Comparison of ENCODE assay signal across 1 cellular context in the genomic region with DNA sequence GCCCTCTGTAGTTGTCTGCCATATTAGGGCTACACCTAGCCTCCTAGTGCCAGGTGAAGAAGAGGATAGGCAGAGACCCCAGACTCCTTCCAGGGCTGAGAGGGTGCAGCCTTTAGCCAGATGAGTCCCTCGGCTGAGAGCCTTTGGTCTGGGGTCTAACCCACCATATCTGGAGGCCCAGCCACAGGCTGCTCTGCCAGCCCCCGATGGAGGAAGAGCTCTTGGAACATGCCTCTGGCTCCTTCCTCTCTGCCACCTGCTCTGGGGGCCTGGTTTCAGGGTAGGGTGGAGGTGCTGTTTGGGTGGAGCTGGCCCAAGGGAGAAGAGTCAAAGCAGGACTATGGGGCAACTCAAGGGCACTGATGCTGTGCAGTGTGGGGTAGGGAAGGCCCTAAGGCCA.
TF ChIP-seq lines count a peak whose summit lies in the region.

No MANE protein-coding gene starts in this region.

TF ChIP-seq in GM23338, 12 proteins besides CTCF, POLR2A, EP300 and RAD21:
- TF ChIP-seq, protein P1, sequence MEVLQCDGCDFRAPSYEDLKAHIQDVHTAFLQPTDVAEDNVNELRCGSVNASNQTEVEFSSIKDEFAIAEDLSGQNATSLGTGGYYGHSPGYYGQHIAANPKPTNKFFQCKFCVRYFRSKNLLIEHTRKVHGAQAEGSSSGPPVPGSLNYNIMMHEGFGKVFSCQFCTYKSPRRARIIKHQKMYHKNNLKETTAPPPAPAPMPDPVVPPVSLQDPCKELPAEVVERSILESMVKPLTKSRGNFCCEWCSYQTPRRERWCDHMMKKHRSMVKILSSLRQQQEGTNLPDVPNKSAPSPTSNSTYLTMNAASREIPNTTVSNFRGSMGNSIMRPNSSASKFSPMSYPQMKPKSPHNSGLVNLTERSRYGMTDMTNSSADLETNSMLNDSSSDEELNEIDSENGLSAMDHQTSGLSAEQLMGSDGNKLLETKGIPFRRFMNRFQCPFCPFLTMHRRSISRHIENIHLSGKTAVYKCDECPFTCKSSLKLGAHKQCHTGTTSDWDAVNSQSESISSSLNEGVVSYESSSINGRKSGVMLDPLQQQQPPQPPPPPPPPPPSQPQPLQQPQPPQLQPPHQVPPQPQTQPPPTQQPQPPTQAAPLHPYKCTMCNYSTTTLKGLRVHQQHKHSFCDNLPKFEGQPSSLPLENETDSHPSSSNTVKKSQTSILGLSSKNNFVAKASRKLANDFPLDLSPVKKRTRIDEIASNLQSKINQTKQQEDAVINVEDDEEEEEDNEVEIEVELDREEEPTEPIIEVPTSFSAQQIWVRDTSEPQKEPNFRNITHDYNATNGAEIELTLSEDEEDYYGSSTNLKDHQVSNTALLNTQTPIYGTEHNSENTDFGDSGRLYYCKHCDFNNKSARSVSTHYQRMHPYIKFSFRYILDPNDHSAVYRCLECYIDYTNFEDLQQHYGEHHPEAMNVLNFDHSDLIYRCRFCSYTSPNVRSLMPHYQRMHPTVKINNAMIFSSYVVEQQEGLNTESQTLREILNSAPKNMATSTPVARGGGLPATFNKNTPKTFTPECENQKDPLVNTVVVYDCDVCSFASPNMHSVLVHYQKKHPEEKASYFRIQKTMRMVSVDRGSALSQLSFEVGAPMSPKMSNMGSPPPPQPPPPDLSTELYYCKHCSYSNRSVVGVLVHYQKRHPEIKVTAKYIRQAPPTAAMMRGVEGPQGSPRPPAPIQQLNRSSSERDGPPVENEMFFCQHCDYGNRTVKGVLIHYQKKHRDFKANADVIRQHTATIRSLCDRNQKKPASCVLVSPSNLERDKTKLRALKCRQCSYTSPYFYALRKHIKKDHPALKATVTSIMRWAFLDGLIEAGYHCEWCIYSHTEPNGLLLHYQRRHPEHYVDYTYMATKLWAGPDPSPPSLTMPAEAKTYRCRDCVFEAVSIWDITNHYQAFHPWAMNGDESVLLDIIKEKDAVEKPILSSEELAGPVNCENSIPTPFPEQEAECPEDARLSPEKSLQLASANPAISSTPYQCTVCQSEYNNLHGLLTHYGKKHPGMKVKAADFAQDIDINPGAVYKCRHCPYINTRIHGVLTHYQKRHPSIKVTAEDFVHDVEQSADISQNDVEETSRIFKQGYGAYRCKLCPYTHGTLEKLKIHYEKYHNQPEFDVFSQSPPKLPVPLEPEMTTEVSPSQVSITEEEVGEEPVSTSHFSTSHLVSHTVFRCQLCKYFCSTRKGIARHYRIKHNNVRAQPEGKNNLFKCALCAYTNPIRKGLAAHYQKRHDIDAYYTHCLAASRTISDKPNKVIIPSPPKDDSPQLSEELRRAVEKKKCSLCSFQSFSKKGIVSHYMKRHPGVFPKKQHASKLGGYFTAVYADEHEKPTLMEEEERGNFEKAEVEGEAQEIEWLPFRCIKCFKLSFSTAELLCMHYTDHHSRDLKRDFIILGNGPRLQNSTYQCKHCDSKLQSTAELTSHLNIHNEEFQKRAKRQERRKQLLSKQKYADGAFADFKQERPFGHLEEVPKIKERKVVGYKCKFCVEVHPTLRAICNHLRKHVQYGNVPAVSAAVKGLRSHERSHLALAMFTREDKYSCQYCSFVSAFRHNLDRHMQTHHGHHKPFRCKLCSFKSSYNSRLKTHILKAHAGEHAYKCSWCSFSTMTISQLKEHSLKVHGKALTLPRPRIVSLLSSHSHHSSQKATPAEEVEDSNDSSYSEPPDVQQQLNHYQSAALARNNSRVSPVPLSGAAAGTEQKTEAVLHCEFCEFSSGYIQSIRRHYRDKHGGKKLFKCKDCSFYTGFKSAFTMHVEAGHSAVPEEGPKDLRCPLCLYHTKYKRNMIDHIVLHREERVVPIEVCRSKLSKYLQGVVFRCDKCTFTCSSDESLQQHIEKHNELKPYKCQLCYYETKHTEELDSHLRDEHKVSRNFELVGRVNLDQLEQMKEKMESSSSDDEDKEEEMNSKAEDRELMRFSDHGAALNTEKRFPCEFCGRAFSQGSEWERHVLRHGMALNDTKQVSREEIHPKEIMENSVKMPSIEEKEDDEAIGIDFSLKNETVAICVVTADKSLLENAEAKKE (CRISPR knock-in tag; IDR thresholded peaks at IDR 0.05): no peak
TF ChIP-seq in GM23338: peak in this region for 0.
